24 cellular contexts compared by ENCODE assay signal in the genomic region with DNA sequence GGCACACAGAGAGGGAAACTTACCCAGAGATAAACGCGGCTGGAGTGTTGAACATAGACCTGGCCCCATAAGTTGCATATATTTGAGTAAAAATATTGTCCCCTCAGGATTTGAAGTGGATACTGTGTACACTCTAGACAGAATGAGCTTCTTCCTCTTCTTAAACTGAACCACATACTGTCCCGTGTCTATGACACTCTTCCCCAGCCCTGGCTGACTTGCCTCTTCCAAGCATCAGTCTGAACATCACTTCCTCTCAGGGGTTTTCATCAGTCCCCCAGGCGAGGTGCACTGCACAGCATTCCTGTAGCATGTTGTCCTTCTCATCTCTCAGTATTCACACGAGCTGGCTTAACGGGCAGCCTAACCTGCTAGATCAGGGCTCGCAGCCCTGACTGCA.
"Had no signal": no experiment of that assay in that cellular context is flagged by ENCODE, and none has a peak within 500 bp of the region (broad histone marks: within the 10 kb centered on the region; RNA-seq: fewer than 3 reads in every experiment).

No MANE protein-coding gene starts in this region.

- H3K27ac ChIP-seq: body of pancreas, esophagus squamous epithelium, heart right ventricle, lower lobe of right lung, right atrium auricular region, suprapubic skin, tibial artery had no signal

- H3K27ac Mint-ChIP-seq: activated CD4-positive, alpha-beta T cell treated with anti-CD3 and anti-CD28 coated beads for 36 hours; activated CD8-positive, alpha-beta memory T cell treated with anti-CD3 and anti-CD28 coated beads, Interleukin-2, amount 10 ng/mL, durations not matched to agents 7 days and 5 days; activated CD8-positive, alpha-beta T cell treated with anti-CD3 and anti-CD28 coated beads, Interleukin-2, amount 10 ng/mL, durations not matched to agents 7 days and 5 days; activated naive CD4-positive, alpha-beta T cell treated with anti-CD3 and anti-CD28 coated beads, Interleukin-2, amount 50 U/mL, for 72 hours; activated T-helper 2 cell treated with anti-CD3 and anti-CD28 coated beads, Interferon-gamma antibody, Interleukin-2, Interleukin-4, amounts not matched to agents 10 μg/mL and 5 μg/mL and 100 μg/mL, durations not matched to agents 14 hours and 24 hours and 36 hours; natural killer cell treated with Interleukin-12 subunit alpha and Interleukin-12 subunit beta and Interleukin-15 and Interleukin-18, amount 100 ng/mL, for 72 hours had no signal

- H3K9me3 ChIP-seq: body of pancreas, esophagus squamous epithelium, heart right ventricle, lower lobe of right lung, right atrium auricular region, suprapubic skin, tibial artery had no signal

- H3K4me3 ChIP-seq: body of pancreas, esophagus squamous epithelium, heart right ventricle, lower lobe of right lung, right atrium auricular region, suprapubic skin, tibial artery had no signal

- H3K4me1 Mint-ChIP-seq: activated CD4-positive, alpha-beta T cell treated with anti-CD3 and anti-CD28 coated beads for 36 hours; activated CD8-positive, alpha-beta memory T cell treated with anti-CD3 and anti-CD28 coated beads, Interleukin-2, amount 10 ng/mL, durations not matched to agents 7 days and 5 days had no signal

- H3K36me3 Mint-ChIP-seq: activated CD8-positive, alpha-beta memory T cell treated with anti-CD3 and anti-CD28 coated beads, Interleukin-2, amount 10 ng/mL, durations not matched to agents 7 days and 5 days; activated naive CD4-positive, alpha-beta T cell treated with anti-CD3 and anti-CD28 coated beads, Interleukin-2, amount 50 U/mL, for 72 hours; natural killer cell treated with Interleukin-12 subunit alpha and Interleukin-12 subunit beta and Interleukin-15 and Interleukin-18, amount 100 ng/mL, for 72 hours had no signal

- DNase-seq: activated CD4-positive, alpha-beta T cell treated with anti-CD3 and anti-CD28 coated beads for 36 hours; activated CD4-positive, CD25-positive, alpha-beta regulatory T cell; activated CD8-positive, alpha-beta memory T cell treated with anti-CD3 and anti-CD28 coated beads, Interleukin-2, amount 10 ng/mL, durations not matched to agents 7 days and 5 days; activated CD8-positive, alpha-beta T cell treated with anti-CD3 and anti-CD28 coated beads, Interleukin-2, amount 10 ng/mL, durations not matched to agents 7 days and 5 days; activated T-cell treated with anti-CD3 and anti-CD28 coated beads, Interleukin-2, amount 50 U/mL, for 48 hours; body of pancreas; dermis blood vessel endothelial cell; effector CD4-positive, alpha-beta T cell; esophagus squamous epithelium; foreskin melanocyte; heart right ventricle; kidney glomerular epithelial cell; lower lobe of right lung; mesendoderm; stimulated activated CD4-positive, alpha-beta T cell treated with anti-CD3 and anti-CD28 coated beads, Interleukin-15, amount 100 ng/mL, for 24 hours; stimulated activated CD4-positive, alpha-beta T cell treated with anti-CD3 and anti-CD28 coated beads, Interleukin-2, amount 100 ng/mL, for 24 hours; stimulated activated naive CD4-positive, alpha-beta T cell; tibial artery had no signal

- H3K27me3 Mint-ChIP-seq: activated CD8-positive, alpha-beta memory T cell treated with anti-CD3 and anti-CD28 coated beads, Interleukin-2, amount 10 ng/mL, durations not matched to agents 7 days and 5 days; natural killer cell treated with Interleukin-12 subunit alpha and Interleukin-12 subunit beta and Interleukin-15 and Interleukin-18, amount 100 ng/mL, for 72 hours had no signal

- ATAC-seq: activated CD4-positive, alpha-beta T cell treated with anti-CD3 and anti-CD28 coated beads for 36 hours; activated CD8-positive, alpha-beta memory T cell treated with anti-CD3 and anti-CD28 coated beads, Interleukin-2, amount 10 ng/mL, durations not matched to agents 7 days and 5 days; activated CD8-positive, alpha-beta T cell treated with anti-CD3 and anti-CD28 coated beads, Interleukin-2, amount 10 ng/mL, durations not matched to agents 7 days and 5 days; activated naive CD4-positive, alpha-beta T cell treated with anti-CD3 and anti-CD28 coated beads, Interleukin-2, amount 50 U/mL, for 72 hours; body of pancreas; heart right ventricle; left lobe of liver; lower lobe of right lung; natural killer cell treated with Interleukin-12 subunit alpha and Interleukin-12 subunit beta and Interleukin-15 and Interleukin-18, amount 100 ng/mL, for 72 hours had no signal

- H3K4me1 ChIP-seq: esophagus squamous epithelium, lower lobe of right lung, right atrium auricular region, tibial artery had no signal

- H3K4me3 Mint-ChIP-seq: activated CD4-positive, alpha-beta T cell treated with anti-CD3 and anti-CD28 coated beads for 36 hours; activated CD8-positive, alpha-beta memory T cell treated with anti-CD3 and anti-CD28 coated beads, Interleukin-2, amount 10 ng/mL, durations not matched to agents 7 days and 5 days; activated CD8-positive, alpha-beta T cell treated with anti-CD3 and anti-CD28 coated beads, Interleukin-2, amount 10 ng/mL, durations not matched to agents 7 days and 5 days; natural killer cell treated with Interleukin-12 subunit alpha and Interleukin-12 subunit beta and Interleukin-15 and Interleukin-18, amount 100 ng/mL, for 72 hours had no signal

- H3K36me3 ChIP-seq: esophagus squamous epithelium, heart right ventricle, lower lobe of right lung, right atrium auricular region, suprapubic skin, tibial artery had no signal

- H3K9me3 Mint-ChIP-seq: activated naive CD4-positive, alpha-beta T cell treated with anti-CD3 and anti-CD28 coated beads, Interleukin-2, amount 50 U/mL, for 72 hours; activated T-helper 2 cell treated with anti-CD3 and anti-CD28 coated beads, Interferon-gamma antibody, Interleukin-2, Interleukin-4, amounts not matched to agents 10 μg/mL and 5 μg/mL and 100 μg/mL, durations not matched to agents 14 hours and 24 hours and 36 hours; natural killer cell treated with Interleukin-12 subunit alpha and Interleukin-12 subunit beta and Interleukin-15 and Interleukin-18, amount 100 ng/mL, for 72 hours had no signal
